ENCODE assay signal across 17 cellular contexts in genomic region chr13:87376081-87376480, GRCh38.
DNase-seq lines count a peak whose midpoint lies in the region; ATAC-seq and TF ChIP-seq lines count a peak whose summit lies in the region.
"Had no signal": no experiment of that assay in that cellular context is flagged by ENCODE, and none has a peak within 500 bp of the region (broad histone marks: within the 10 kb centered on the region; RNA-seq: fewer than 3 reads in every experiment).

No MANE protein-coding gene starts in this region.

- CTCF ChIA-PET in A673 (lab: Charles Lee): no interaction called here

- intact Hi-C loops in A673 (cut with micrococcal nuclease; ENCODE audit: unreplicated experiment): no loop called here

- BruUV-seq in A673 (replicated peaks; lab: Mats Ljungman, UMichigan): no TSS peak

- POLR2A ChIA-PET in A673 (lab: Charles Lee; ENCODE audit: low non-redundant PET): no interaction called here

- no peak for TF ChIP-seq CTCF in A673 (conservative IDR thresholded peaks at IDR 0.05; ENCODE audit: low read depth, low read length)

- DNase-seq in A673 (ENCODE audit: low spot score): peak; percentile 6
- DNase-seq in HS-5 (ENCODE audit: low read depth): peak; percentile 10
- peak; percentile 46 for DNase-seq in amniotic epithelial cell (ENCODE audit: low read depth)
- DNase-seq in kidney glomerular epithelial cell (lab: John Stamatoyannopoulos, UW): peak; percentile 52
- no peak for DNase-seq in activated naive CD4-positive, alpha-beta T cell treated with Interleukin-2 at 50 U/mL for 16 hours
- DNase-seq in HK-2 (ENCODE audit: unreplicated experiment): no peak
- DNase-seq: CD8-positive, alpha-beta T cell; EL; H9; NCI-H1048; NCI-H2107; NCI-H446 treated with DMSO at 0.1 percent for 48 hours; NCI-H82; SHP77 had no signal

- H3K27ac ChIP-seq in A673 (ENCODE audit: low read depth, low read length, poor library complexity, severe bottlenecking): no peak overlapping the region

- H3K36me3 ChIP-seq in A673 (ENCODE audit: insufficient read depth, low read length, poor library complexity, severe bottlenecking): no peaks in the 10 kb centered on the region

- no peaks in the 10 kb centered on the region for H3K9me3 ChIP-seq in A673 (ENCODE audit: low read depth, low read length, poor library complexity, severe bottlenecking)

- no peak overlapping the region for H3K4me3 ChIP-seq in A673 (ENCODE audit: low read depth, low read length, poor library complexity, severe bottlenecking)

- ATAC-seq in GM21381 (IDR thresholded peaks at IDR 0.05; ENCODE audit: unreplicated experiment) (no peak), HG03095 (IDR thresholded peaks at IDR 0.05; ENCODE audit: unreplicated experiment) (no peak)
- ATAC-seq: CD8-positive, alpha-beta T cell; SK-N-SH treated with all-trans-retinoic acid at 6 μM for 48 hours had no signal

- no peaks in the 10 kb centered on the region for H3K4me1 ChIP-seq in A673 (ENCODE audit: insufficient read depth, low read length, poor library complexity, severe bottlenecking)

- H3K27me3 ChIP-seq in A673 (replicated peaks; ENCODE audit: insufficient read depth, low read depth, low read length, poor library complexity): no peaks in the 10 kb centered on the region

Comparison
In these comparisons a context has a peak if more than half of its experiments do, and no peak if none do; other contexts are left out.
1. DNase-seq: peak in A673 (single experiment), HS-5 (single experiment), amniotic epithelial cell (single experiment) and kidney glomerular epithelial cell (single experiment); none in activated naive CD4-positive, alpha-beta T cell treated with Interleukin-2 at 50 U/mL for 16 hours (single experiment) and HK-2 (single experiment).